Comparison of ENCODE assay signal across 9 cellular contexts in the genomic region with DNA sequence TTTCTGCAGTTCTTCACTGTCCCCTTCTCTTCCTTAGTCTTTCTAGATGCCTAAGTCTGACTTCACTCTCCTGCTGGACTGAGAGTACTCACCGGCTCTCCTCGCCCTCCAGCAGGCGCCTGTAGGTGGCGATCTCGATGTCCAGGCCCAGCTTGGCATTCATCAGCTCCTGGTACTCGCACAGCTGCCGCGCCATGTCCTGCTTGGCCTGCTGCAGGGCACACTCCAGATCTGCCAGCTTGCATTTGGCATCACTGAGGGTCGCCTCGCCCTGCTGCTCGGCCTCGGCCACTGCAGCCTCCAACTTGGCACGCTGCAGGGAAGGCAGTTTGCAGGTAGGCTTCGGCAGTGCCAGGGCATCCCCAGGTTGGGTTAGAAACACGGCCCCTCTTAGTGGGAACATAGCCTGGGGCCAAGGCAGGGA. TPM values are rescaled to one million over a fixed set of nuclear protein-coding genes. Genes with fewer than 3 reads are reported as not detected.
DNase-seq lines count a peak whose midpoint lies in the region; ATAC-seq, FAIRE-seq and TF ChIP-seq lines count a peak whose summit lies in the region.
"Had no signal": no experiment of that assay in that cellular context is flagged by ENCODE, and none has a peak within 500 bp of the region (broad histone marks: within the 10 kb centered on the region; RNA-seq: fewer than 3 reads in every experiment).

No MANE protein-coding gene starts in this region.

- no peaks in the 10 kb centered on the region for H4K20me1 ChIP-seq in OCI-LY1 (ENCODE audit: insufficient read depth, low read length)
- H4K20me1 ChIP-seq: BLaER1 treated with 17β-estradiol and CSF1 and Interleukin-3, amounts not matched to agents 10 nM and 100 nM had no signal

- no peaks in the 10 kb centered on the region for H3K9me2 ChIP-seq in OCI-LY1 (ENCODE audit: low read depth, low read length)

- H2AFZ ChIP-seq in OCI-LY1 (ENCODE audit: low read length): no peak overlapping the region

- TF ChIP-seq CTCF in OCI-LY1 (IDR thresholded peaks at IDR 0.05; ENCODE audit: low read length): peak; percentile 59
- peak; percentile 77 for TF ChIP-seq CTCF in epithelial cell of esophagus (IDR thresholded peaks at IDR 0.05; ENCODE audit: insufficient read depth, low read depth, low read length, missing control alignments)
- peak in 2 of 4 donors; percentile 10 to 35 for TF ChIP-seq CTCF in pancreas (IDR thresholded peaks at IDR 0.05)
- TF ChIP-seq CTCF in lower leg skin (IDR thresholded peaks at IDR 0.05): no peak

- intact Hi-C loops in pancreas (cut with DNase I) (loop anchor here in 1 of 3 donors (10.0 kb wide), 1 partner anchor 195 kb away; the partner anchor contains the start of gene KRT74), lower leg skin (cut with DNase I; ENCODE audit: low total_unique reads) (no loop called here)

- DNase-seq in NCI-H1417 (lab: John Stamatoyannopoulos, UW) (peak in 2 of 3 experiments; percentile 32 to 39), NCI-H1417 treated with DMSO at 0.1 percent for 48 hours (lab: John Stamatoyannopoulos, UW) (no peak), epithelial cell of esophagus (ENCODE audit: low read depth) (peak; percentile 64), pancreas (peak in 4 of 6 donors; percentile 27 to 67 (median 58)), A172 (ENCODE audit: low spot score) (no peak), lower leg skin (ENCODE audit: low spot score in 2 of 2) (no peak)

- H3K27ac ChIP-seq in OCI-LY1 (ENCODE audit: low read depth, low read length, poor library complexity, severe bottlenecking) (no peak overlapping the region), pancreas (no peak overlapping the region)
- H3K27ac ChIP-seq: BLaER1 treated with 17β-estradiol and CSF1 and Interleukin-3, amounts not matched to agents 10 nM and 100 nM had no signal

- H3K4me1 ChIP-seq in OCI-LY1 (ENCODE audit: insufficient read depth, low read length, severe bottlenecking) (no peaks in the 10 kb centered on the region), pancreas (no peaks in the 10 kb centered on the region)

- H3K27me3 ChIP-seq in OCI-LY1 (ENCODE audit: insufficient read depth, low read length) (peaks cover 3% of the 10 kb centered on the region; the same call in 1 of the 2 replicates), pancreas (no peaks in the 10 kb centered on the region)
- H3K27me3 ChIP-seq: BLaER1 treated with 17β-estradiol and CSF1 and Interleukin-3, amounts not matched to agents 10 nM and 100 nM had no signal

- H3K9me3 ChIP-seq in OCI-LY1 (ENCODE audit: low read length) (no peaks in the 10 kb centered on the region), pancreas (no peaks in the 10 kb centered on the region)
- H3K9me3 ChIP-seq: BLaER1 treated with 17β-estradiol and CSF1 and Interleukin-3, amounts not matched to agents 10 nM and 100 nM had no signal

- H3K9ac ChIP-seq in OCI-LY1 (ENCODE audit: low read length): no peak overlapping the region
- H3K9ac ChIP-seq: BLaER1 treated with 17β-estradiol and CSF1 and Interleukin-3, amounts not matched to agents 10 nM and 100 nM had no signal

- no peaks in the 10 kb centered on the region for H3K36me3 ChIP-seq in OCI-LY1 (ENCODE audit: insufficient read depth, low read length)
- no peaks in the 10 kb centered on the region for H3K36me3 ChIP-seq in pancreas
- H3K36me3 ChIP-seq: BLaER1 treated with 17β-estradiol and CSF1 and Interleukin-3, amounts not matched to agents 10 nM and 100 nM had no signal

- TF ChIP-seq POLR2A in lower leg skin (IDR thresholded peaks at IDR 0.05): no peak

- WGBS in pancreas, 2 donors: 51 to 55% methylated on average over 15 of the region's 15 CpGs
- WGBS in lower leg skin, 2 donors: 39 to 45% methylated on average over 13 to 15 of the region's 15 CpGs

- no peak overlapping the region for H3K4me2 ChIP-seq in OCI-LY1 (ENCODE audit: low read length)
- H3K4me2 ChIP-seq: BLaER1 treated with 17β-estradiol and CSF1 and Interleukin-3, amounts not matched to agents 10 nM and 100 nM had no signal

- ATAC-seq in pancreas: peak in 3 of 4 donors; percentile 24 to 73 (median 66)
- no peak for ATAC-seq in HG03342 (IDR thresholded peaks at IDR 0.05; ENCODE audit: unreplicated experiment)

- H3K79me2 ChIP-seq in OCI-LY1 (ENCODE audit: insufficient read depth, low read length): no peaks in the 10 kb centered on the region

- no peak for FAIRE-seq in pancreas (lab: Jason Lieb, UNC)

- H3K4me3 ChIP-seq in OCI-LY1 (ENCODE audit: low read depth, low read length, poor library complexity, severe bottlenecking) (no peak overlapping the region), epithelial cell of esophagus (ENCODE audit: low read length) (no peak overlapping the region), pancreas (no peak overlapping the region), lower leg skin (ENCODE audit: low read depth, poor library complexity, severe bottlenecking) (no peak overlapping the region)
- H3K4me3 ChIP-seq: BLaER1 treated with 17β-estradiol and CSF1 and Interleukin-3, amounts not matched to agents 10 nM and 100 nM had no signal

- no peaks in the 10 kb centered on the region for H3F3A ChIP-seq in OCI-LY1 (ENCODE audit: insufficient read depth, low read length)

RNA-seq across cellular contexts. Expression of gene KRT84, which starts 5.2 kb away (rescaled TPM):
- not detected for total RNA-seq in pancreas
- not detected for polyA plus RNA-seq in pancreas
- not detected in 2 replicates for total RNA-seq in A172 (2014; rRNA removed; shearing (Covaris generic))
- under 1 TPM in 2 of 4 donors, not detected in 2; 0.46 to 0.75 TPM for total RNA-seq in lower leg skin

RNA-seq across cellular contexts. Expression of gene KRT85, which starts 13.0 kb away (rescaled TPM):
- total RNA-seq in pancreas: not detected
- polyA plus RNA-seq in pancreas: not detected
- total RNA-seq in A172 (2014; rRNA removed; shearing (Covaris generic)): 0.05 TPM in 1 of 2 replicates, not detected in the other
- 100 to 1,000 TPM in 1 of 4 donors, 1 to 10 TPM in 1, under 1 TPM in 1, not detected in 1; 0.15 to 101 (median 8.3) TPM for total RNA-seq in lower leg skin

RNA-seq across cellular contexts. Expression of gene KRT82, which starts 25.9 kb away (rescaled TPM):
- total RNA-seq in pancreas: not detected
- polyA plus RNA-seq in pancreas: not detected
- not detected in 2 replicates for total RNA-seq in A172 (2014; rRNA removed; shearing (Covaris generic))
- 10 to 100 TPM in 1 of 4 donors, under 1 TPM in 1, not detected in 2; 0.46 to 10.3 TPM for total RNA-seq in lower leg skin

RNA-seq across cellular contexts. Expression of gene KRT75, which starts 53.9 kb away (rescaled TPM):
- total RNA-seq in pancreas (not detected), lower leg skin (10 to 100 TPM in 1 of 4 donors, 1 to 10 TPM in 3; 1.6 to 31.9 (median 4.9) TPM)
- not detected for polyA plus RNA-seq in pancreas
- 0.07 TPM in 1 of 2 replicates, not detected in the other for total RNA-seq in A172 (2014; rRNA removed; shearing (Covaris generic))

RNA-seq across cellular contexts. Expression of gene KRT83, which starts 59.1 kb away (rescaled TPM):
- total RNA-seq in pancreas: not detected
- polyA plus RNA-seq in pancreas: not detected
- 0.05 and 0.41 TPM in 2 replicates for total RNA-seq in A172 (2014; rRNA removed; shearing (Covaris generic))
- total RNA-seq in lower leg skin: 10 to 100 TPM in 1 of 4 donors, 1 to 10 TPM in 1, not detected in 2; 2.1 to 34.7 TPM

Comparison
In these comparisons a context has a peak if more than half of its experiments do, and no peak if none do; other contexts are left out.
1. DNase-seq: peak in NCI-H1417 (2 of 3), epithelial cell of esophagus (single experiment) and pancreas (4 of 6); none in NCI-H1417 treated with DMSO at 0.1 percent for 48 hours (single experiment), A172 (single experiment) and lower leg skin (0 of 2).
2. CTCF ChIP-seq: peak in OCI-LY1 (single experiment) and epithelial cell of esophagus (single experiment); none in lower leg skin (0 of 3).